ENCODE assay signal across 1 cellular context in the genomic region with DNA sequence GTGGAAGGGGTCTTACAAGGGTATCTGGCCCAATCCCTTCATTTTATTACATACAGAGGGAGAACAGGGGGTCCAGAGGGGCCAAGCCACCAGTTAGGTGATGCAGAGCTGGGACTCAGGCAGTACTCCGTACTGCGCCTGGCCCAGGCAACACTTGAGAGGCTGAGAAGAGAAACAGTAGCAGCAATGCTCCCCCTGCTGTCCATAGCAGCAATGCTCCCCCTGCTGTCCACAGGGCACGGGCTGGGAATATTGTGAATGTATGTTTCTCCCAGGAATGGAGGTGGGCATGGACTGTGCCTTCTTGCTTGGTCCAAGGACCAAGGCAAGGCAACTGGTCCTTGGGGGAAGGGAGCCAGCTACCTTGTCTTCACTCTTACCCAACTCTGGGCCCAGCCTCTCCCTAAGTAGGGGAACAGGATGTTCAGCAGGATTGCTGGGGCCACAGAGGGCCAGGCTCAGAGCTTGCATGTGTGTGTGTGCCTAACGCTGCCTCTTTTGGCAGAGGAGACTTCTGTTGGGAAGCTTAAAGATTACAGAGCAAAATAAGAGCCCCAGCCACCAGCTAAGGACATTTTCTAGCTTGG.
A peak's percentile ranks its signal among the peaks of the same experiment; 100 is the strongest.
TF ChIP-seq lines count a peak whose summit lies in the region.

No MANE protein-coding gene starts in this region.

TF ChIP-seq in HepG2, 621 proteins besides CTCF, POLR2A, EP300 and RAD21 (continued from another document and continues in another):
- TF ChIP-seq, protein P1, sequence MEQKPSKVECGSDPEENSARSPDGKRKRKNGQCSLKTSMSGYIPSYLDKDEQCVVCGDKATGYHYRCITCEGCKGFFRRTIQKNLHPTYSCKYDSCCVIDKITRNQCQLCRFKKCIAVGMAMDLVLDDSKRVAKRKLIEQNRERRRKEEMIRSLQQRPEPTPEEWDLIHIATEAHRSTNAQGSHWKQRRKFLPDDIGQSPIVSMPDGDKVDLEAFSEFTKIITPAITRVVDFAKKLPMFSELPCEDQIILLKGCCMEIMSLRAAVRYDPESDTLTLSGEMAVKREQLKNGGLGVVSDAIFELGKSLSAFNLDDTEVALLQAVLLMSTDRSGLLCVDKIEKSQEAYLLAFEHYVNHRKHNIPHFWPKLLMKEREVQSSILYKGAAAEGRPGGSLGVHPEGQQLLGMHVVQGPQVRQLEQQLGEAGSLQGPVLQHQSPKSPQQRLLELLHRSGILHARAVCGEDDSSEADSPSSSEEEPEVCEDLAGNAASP (CRISPR knock-in tag; IDR thresholded peaks at IDR 0.05; ENCODE audit: borderline replicate concordance): no peak
- TF ChIP-seq RFX5 (IDR thresholded peaks at IDR 0.05; ENCODE audit: low read depth, low read length): no peak
- no peak for TF ChIP-seq RARA (CRISPR knock-in tag; IDR thresholded peaks at IDR 0.05)
- no peak for TF ChIP-seq AKNA (CRISPR knock-in tag; IDR thresholded peaks at IDR 0.05; ENCODE audit: borderline replicate concordance)
- TF ChIP-seq RORA (CRISPR knock-in tag; IDR thresholded peaks at IDR 0.05): no peak
- no peak for TF ChIP-seq RELA (CRISPR knock-in tag; IDR thresholded peaks at IDR 0.05)
- TF ChIP-seq DNMT3B (CRISPR knock-in tag; conservative IDR thresholded peaks at IDR 0.05): no peak
- TF ChIP-seq, protein P2, sequence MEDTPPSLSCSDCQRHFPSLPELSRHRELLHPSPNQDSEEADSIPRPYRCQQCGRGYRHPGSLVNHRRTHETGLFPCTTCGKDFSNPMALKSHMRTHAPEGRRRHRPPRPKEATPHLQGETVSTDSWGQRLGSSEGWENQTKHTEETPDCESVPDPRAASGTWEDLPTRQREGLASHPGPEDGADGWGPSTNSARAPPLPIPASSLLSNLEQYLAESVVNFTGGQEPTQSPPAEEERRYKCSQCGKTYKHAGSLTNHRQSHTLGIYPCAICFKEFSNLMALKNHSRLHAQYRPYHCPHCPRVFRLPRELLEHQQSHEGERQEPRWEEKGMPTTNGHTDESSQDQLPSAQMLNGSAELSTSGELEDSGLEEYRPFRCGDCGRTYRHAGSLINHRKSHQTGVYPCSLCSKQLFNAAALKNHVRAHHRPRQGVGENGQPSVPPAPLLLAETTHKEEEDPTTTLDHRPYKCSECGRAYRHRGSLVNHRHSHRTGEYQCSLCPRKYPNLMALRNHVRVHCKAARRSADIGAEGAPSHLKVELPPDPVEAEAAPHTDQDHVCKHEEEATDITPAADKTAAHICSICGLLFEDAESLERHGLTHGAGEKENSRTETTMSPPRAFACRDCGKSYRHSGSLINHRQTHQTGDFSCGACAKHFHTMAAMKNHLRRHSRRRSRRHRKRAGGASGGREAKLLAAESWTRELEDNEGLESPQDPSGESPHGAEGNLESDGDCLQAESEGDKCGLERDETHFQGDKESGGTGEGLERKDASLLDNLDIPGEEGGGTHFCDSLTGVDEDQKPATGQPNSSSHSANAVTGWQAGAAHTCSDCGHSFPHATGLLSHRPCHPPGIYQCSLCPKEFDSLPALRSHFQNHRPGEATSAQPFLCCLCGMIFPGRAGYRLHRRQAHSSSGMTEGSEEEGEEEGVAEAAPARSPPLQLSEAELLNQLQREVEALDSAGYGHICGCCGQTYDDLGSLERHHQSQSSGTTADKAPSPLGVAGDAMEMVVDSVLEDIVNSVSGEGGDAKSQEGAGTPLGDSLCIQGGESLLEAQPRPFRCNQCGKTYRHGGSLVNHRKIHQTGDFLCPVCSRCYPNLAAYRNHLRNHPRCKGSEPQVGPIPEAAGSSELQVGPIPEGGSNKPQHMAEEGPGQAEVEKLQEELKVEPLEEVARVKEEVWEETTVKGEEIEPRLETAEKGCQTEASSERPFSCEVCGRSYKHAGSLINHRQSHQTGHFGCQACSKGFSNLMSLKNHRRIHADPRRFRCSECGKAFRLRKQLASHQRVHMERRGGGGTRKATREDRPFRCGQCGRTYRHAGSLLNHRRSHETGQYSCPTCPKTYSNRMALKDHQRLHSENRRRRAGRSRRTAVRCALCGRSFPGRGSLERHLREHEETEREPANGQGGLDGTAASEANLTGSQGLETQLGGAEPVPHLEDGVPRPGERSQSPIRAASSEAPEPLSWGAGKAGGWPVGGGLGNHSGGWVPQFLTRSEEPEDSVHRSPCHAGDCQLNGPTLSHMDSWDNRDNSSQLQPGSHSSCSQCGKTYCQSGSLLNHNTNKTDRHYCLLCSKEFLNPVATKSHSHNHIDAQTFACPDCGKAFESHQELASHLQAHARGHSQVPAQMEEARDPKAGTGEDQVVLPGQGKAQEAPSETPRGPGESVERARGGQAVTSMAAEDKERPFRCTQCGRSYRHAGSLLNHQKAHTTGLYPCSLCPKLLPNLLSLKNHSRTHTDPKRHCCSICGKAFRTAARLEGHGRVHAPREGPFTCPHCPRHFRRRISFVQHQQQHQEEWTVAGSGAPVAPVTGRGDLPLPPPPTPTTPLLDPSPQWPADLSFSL (CRISPR knock-in tag; IDR thresholded peaks at IDR 0.05): no peak
- no peak for TF ChIP-seq ZNF724P (CRISPR knock-in tag; IDR thresholded peaks at IDR 0.05; ENCODE audit: borderline replicate concordance)
- TF ChIP-seq TSC22D2 (CRISPR knock-in tag; IDR thresholded peaks at IDR 0.05; ENCODE audit: borderline replicate concordance): no peak
- TF ChIP-seq KLF9 (CRISPR knock-in tag; IDR thresholded peaks at IDR 0.05; ENCODE audit: low read depth): no peak
- TF ChIP-seq ZMYM2 (CRISPR knock-in tag; IDR thresholded peaks at IDR 0.05): no peak
- no peak for TF ChIP-seq TBX2 (CRISPR knock-in tag; IDR thresholded peaks at IDR 0.05; ENCODE audit: borderline replicate concordance)
- TF ChIP-seq THAP11 (CRISPR knock-in tag; IDR thresholded peaks at IDR 0.05): peak; percentile 39; the same call in 1 of the 2 replicates
- no peak for TF ChIP-seq ZMAT3 (CRISPR knock-in tag; conservative IDR thresholded peaks at IDR 0.05)
- TF ChIP-seq, protein P3, sequence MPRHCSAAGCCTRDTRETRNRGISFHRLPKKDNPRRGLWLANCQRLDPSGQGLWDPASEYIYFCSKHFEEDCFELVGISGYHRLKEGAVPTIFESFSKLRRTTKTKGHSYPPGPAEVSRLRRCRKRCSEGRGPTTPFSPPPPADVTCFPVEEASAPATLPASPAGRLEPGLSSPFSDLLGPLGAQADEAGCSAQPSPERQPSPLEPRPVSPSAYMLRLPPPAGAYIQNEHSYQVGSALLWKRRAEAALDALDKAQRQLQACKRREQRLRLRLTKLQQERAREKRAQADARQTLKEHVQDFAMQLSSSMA (CRISPR knock-in tag; IDR thresholded peaks at IDR 0.05): no peak
- peak; percentile 38; the same call in 1 of the 2 replicates for TF ChIP-seq ARID3A (IDR thresholded peaks at IDR 0.05; ENCODE audit: low read depth, low read length)
- TF ChIP-seq CEBPG (CRISPR knock-in tag; IDR thresholded peaks at IDR 0.05): no peak
- no peak for TF ChIP-seq HES4 (CRISPR knock-in tag; IDR thresholded peaks at IDR 0.05; ENCODE audit: borderline replicate concordance)
- peak; percentile 59; the same call in 1 of the 2 replicates for TF ChIP-seq MYC (CRISPR knock-in tag; IDR thresholded peaks at IDR 0.05; ENCODE audit: borderline replicate concordance)
- TF ChIP-seq ZNF326 (CRISPR knock-in tag; IDR thresholded peaks at IDR 0.05; ENCODE audit: borderline replicate concordance): no peak
- no peak for TF ChIP-seq ATF1 (CRISPR knock-in tag; IDR thresholded peaks at IDR 0.05)
- TF ChIP-seq, protein P4, sequence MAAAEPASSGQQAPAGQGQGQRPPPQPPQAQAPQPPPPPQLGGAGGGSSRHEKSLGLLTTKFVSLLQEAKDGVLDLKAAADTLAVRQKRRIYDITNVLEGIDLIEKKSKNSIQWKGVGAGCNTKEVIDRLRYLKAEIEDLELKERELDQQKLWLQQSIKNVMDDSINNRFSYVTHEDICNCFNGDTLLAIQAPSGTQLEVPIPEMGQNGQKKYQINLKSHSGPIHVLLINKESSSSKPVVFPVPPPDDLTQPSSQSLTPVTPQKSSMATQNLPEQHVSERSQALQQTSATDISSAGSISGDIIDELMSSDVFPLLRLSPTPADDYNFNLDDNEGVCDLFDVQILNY (CRISPR knock-in tag; conservative IDR thresholded peaks at IDR 0.05): no peak
- TF ChIP-seq SP140L (CRISPR knock-in tag; IDR thresholded peaks at IDR 0.05; ENCODE audit: borderline replicate concordance): no peak
- TF ChIP-seq ZNF124 (CRISPR knock-in tag; IDR thresholded peaks at IDR 0.05): no peak
- TF ChIP-seq YEATS2 (CRISPR knock-in tag; IDR thresholded peaks at IDR 0.05; ENCODE audit: borderline replicate concordance): no peak
- TF ChIP-seq ZNF343 (CRISPR knock-in tag; IDR thresholded peaks at IDR 0.05): no peak
- TF ChIP-seq, protein P5, sequence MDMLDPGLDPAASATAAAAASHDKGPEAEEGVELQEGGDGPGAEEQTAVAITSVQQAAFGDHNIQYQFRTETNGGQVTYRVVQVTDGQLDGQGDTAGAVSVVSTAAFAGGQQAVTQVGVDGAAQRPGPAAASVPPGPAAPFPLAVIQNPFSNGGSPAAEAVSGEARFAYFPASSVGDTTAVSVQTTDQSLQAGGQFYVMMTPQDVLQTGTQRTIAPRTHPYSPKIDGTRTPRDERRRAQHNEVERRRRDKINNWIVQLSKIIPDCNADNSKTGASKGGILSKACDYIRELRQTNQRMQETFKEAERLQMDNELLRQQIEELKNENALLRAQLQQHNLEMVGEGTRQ (IDR thresholded peaks at IDR 0.05; ENCODE audit: low read depth, low read length): no peak
- TF ChIP-seq, protein P5 (CRISPR knock-in tag; IDR thresholded peaks at IDR 0.05; ENCODE audit: borderline replicate concordance): no peak
- TF ChIP-seq ZNF841 (CRISPR knock-in tag; IDR thresholded peaks at IDR 0.05; ENCODE audit: borderline replicate concordance): no peak
- no peak for TF ChIP-seq THAP8 (CRISPR knock-in tag; IDR thresholded peaks at IDR 0.05; ENCODE audit: borderline replicate concordance)
- TF ChIP-seq NFIB (CRISPR knock-in tag; IDR thresholded peaks at IDR 0.05; ENCODE audit: borderline replicate concordance): no peak
